ENCODE assay signal across 1 cellular context in the genomic region with DNA sequence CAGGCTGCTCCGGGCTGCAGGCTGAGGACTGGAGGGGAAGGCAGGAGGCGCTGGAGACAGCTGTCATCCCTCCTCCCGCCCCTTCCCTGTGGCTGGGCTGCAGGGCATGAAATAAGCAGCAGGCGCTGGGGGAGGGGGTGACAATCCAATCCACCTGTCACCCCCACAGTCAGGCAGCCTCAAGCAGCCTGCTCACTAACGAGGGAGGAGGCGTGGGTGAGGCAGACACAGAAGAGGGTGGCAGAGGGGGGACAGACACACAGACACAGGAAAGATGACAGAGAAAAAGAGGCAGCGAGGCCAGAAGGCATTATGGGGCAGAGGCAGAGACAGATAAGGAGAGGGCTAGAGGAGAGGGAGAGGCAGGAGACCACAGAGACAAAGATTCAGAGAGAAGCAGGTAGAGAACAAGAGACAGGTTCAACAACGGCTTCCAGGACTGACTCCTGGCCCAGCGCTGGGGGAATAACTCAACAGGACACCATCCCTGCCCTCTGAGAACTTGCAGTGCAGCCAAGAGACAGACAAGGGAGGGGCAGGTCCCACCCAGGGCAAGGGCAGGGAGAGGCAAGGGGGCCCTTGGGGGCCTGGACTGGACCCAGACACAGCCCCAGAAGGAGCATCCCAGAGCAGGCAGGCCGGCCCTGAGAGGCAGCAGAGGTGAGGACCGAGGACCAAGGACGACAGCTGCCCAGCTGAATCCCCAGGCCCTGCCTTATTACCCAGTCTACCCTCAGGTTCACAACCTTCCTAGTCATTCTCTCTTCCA.
A peak's percentile ranks its signal among the peaks of the same experiment; 100 is the strongest.
TF ChIP-seq lines count a peak whose summit lies in the region.

No MANE protein-coding gene starts in this region.

TF ChIP-seq in K562, 482 proteins besides CTCF, POLR2A, EP300 and RAD21 (continued from another document and continues in another):
- TF ChIP-seq ZNF197 (CRISPR knock-in tag; IDR thresholded peaks at IDR 0.05; ENCODE audit: low read depth) (no peak), RUNX1 (IDR thresholded peaks at IDR 0.05; ENCODE audit: low read depth) (no peak), KDM1A (IDR thresholded peaks at IDR 0.05) (peak; percentile 40 to 63; a peak in 1 of 4 replicates), MCM2 (IDR thresholded peaks at IDR 0.05; ENCODE audit: low read depth) (no peak), ZNF561 (CRISPR knock-in tag; conservative IDR thresholded peaks at IDR 0.05) (no peak), KDM5B (IDR thresholded peaks at IDR 0.05; ENCODE audit: insufficient replicate concordance, low read depth, low read length) (peak; percentile 11), SMAD3 (CRISPR knock-in tag; conservative IDR thresholded peaks at IDR 0.05) (no peak), EGR1 (conservative IDR thresholded peaks at IDR 0.05) (peak; percentile 81), MTF1 (CRISPR knock-in tag; IDR thresholded peaks at IDR 0.05; ENCODE audit: borderline replicate concordance) (no peak), NONO (IDR thresholded peaks at IDR 0.05; ENCODE audit: low read depth in 2 of 2, low read length in 1 of 2) (no peak), CEBPB (tag; IDR thresholded peaks at IDR 0.05) (no peak), ARID1B (IDR thresholded peaks at IDR 0.05) (peak; percentile 52), HNRNPH1 (optimal IDR thresholded peaks at IDR 0.05; ENCODE audit: low read depth, low read length) (no peak), ARNT (IDR thresholded peaks at IDR 0.05) (peak in 1 of 2 experiments; percentile 24; a peak in 1 of 4 replicates), POLR2AphosphoS5 (IDR thresholded peaks at IDR 0.05; ENCODE audit: control insufficient read depth, insufficient read depth, low read depth, low read length) (no peak), TGIF2 (CRISPR knock-in tag; IDR thresholded peaks at IDR 0.05) (no peak), CCAR2 (IDR thresholded peaks at IDR 0.05; ENCODE audit: low read depth, low read length) (no peak), SMAD2 (IDR thresholded peaks at IDR 0.05; ENCODE audit: low read depth, low read length) (no peak), FOXK1 (CRISPR knock-in tag; IDR thresholded peaks at IDR 0.05; ENCODE audit: borderline replicate concordance) (no peak), GATAD2A (IDR thresholded peaks at IDR 0.05) (no peak), MEF2A (IDR thresholded peaks at IDR 0.05; ENCODE audit: control insufficient read depth, low read depth, low read length) (no peak), HDAC1 (IDR thresholded peaks at IDR 0.05) (peak in 1 of 2 experiments; percentile 73; a peak in 2 of 4 replicates), ZNF263 (CRISPR knock-in tag; IDR thresholded peaks at IDR 0.05; ENCODE audit: borderline replicate concordance) (peak; percentile 66; the same call in 1 of the 2 replicates), TBP (optimal IDR thresholded peaks at IDR 0.05; ENCODE audit: low read depth, low read length) (peak; percentile 16), SMARCA5 (IDR thresholded peaks at IDR 0.05) (0 out of 2 replicates have a peak, but pooled peaks have one; percentile 35), CBFA2T3 (IDR thresholded peaks at IDR 0.05) (peak; percentile 51), ZNF589 (CRISPR knock-in tag; IDR thresholded peaks at IDR 0.05; ENCODE audit: low read depth) (no peak), PCBP2 (IDR thresholded peaks at IDR 0.05; ENCODE audit: low read depth, low read length, poor library complexity, severe bottlenecking) (no peak), TAF1 (IDR thresholded peaks at IDR 0.05; ENCODE audit: control insufficient read depth, extremely low read depth, insufficient read depth, low read length, severe bottlenecking) (no peak), DPF2 (IDR thresholded peaks at IDR 0.05) (peak; percentile 67; the same call in 1 of the 2 replicates), NELFE (IDR thresholded peaks at IDR 0.05; ENCODE audit: insufficient read depth, insufficient read length) (no peak), CTBP1 (IDR thresholded peaks at IDR 0.05; ENCODE audit: borderline replicate concordance) (peak; percentile 26; the same call in 1 of the 2 replicates), YBX1 (IDR thresholded peaks at IDR 0.05) (no peak), MECOM (CRISPR knock-in tag; IDR thresholded peaks at IDR 0.05) (no peak), NR2F6 (CRISPR knock-in tag; IDR thresholded peaks at IDR 0.05) (no peak), LARP7 (IDR thresholded peaks at IDR 0.05) (0 out of 2 replicates have a peak, but pooled peaks have one; percentile 43), BRD9 (IDR thresholded peaks at IDR 0.05; ENCODE audit: low read depth, partially characterized antibody) (no peak), ZNF347 (CRISPR knock-in tag; IDR thresholded peaks at IDR 0.05; ENCODE audit: low read depth) (no peak), DACH1 (IDR thresholded peaks at IDR 0.05; ENCODE audit: partially characterized antibody) (no peak), SMAD4 (CRISPR knock-in tag; conservative IDR thresholded peaks at IDR 0.05) (no peak), ZNF212 (CRISPR knock-in tag; IDR thresholded peaks at IDR 0.05) (no peak), PCBP1 (IDR thresholded peaks at IDR 0.05; ENCODE audit: low read depth, low read length, poor library complexity, severe bottlenecking) (no peak), OTX1 (CRISPR knock-in tag; IDR thresholded peaks at IDR 0.05) (0 out of 2 replicates have a peak, but pooled peaks have one; percentile 46), RBM22 (IDR thresholded peaks at IDR 0.05; ENCODE audit: low read depth, low read length, poor library complexity, severe bottlenecking) (no peak), ZNF175 (CRISPR knock-in tag; IDR thresholded peaks at IDR 0.05; ENCODE audit: low read depth) (no peak), CHD4 (IDR thresholded peaks at IDR 0.05; ENCODE audit: insufficient read depth, insufficient replicate concordance, low read depth, low read length, poor library complexity, severe bottlenecking) (no peak), ILK (tag; IDR thresholded peaks at IDR 0.05; ENCODE audit: borderline replicate concordance, low read depth) (no peak), CREM (IDR thresholded peaks at IDR 0.05; ENCODE audit: low read depth) (no peak), IRF2 (CRISPR knock-in tag; IDR thresholded peaks at IDR 0.05) (no peak)
- TF ChIP-seq, protein P1, sequence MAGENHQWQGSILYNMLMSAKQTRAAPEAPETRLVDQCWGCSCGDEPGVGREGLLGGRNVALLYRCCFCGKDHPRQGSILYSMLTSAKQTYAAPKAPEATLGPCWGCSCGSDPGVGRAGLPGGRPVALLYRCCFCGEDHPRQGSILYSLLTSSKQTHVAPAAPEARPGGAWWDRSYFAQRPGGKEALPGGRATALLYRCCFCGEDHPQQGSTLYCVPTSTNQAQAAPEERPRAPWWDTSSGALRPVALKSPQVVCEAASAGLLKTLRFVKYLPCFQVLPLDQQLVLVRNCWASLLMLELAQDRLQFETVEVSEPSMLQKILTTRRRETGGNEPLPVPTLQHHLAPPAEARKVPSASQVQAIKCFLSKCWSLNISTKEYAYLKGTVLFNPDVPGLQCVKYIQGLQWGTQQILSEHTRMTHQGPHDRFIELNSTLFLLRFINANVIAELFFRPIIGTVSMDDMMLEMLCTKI (IDR thresholded peaks at IDR 0.05; ENCODE audit: partially characterized antibody): no peak
- TF ChIP-seq, protein P2, sequence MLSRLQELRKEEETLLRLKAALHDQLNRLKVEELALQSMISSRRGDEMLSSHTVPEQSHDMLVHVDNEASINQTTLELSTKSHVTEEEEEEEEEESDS (CRISPR knock-in tag; IDR thresholded peaks at IDR 0.05): no peak
- TF ChIP-seq, protein P3, sequence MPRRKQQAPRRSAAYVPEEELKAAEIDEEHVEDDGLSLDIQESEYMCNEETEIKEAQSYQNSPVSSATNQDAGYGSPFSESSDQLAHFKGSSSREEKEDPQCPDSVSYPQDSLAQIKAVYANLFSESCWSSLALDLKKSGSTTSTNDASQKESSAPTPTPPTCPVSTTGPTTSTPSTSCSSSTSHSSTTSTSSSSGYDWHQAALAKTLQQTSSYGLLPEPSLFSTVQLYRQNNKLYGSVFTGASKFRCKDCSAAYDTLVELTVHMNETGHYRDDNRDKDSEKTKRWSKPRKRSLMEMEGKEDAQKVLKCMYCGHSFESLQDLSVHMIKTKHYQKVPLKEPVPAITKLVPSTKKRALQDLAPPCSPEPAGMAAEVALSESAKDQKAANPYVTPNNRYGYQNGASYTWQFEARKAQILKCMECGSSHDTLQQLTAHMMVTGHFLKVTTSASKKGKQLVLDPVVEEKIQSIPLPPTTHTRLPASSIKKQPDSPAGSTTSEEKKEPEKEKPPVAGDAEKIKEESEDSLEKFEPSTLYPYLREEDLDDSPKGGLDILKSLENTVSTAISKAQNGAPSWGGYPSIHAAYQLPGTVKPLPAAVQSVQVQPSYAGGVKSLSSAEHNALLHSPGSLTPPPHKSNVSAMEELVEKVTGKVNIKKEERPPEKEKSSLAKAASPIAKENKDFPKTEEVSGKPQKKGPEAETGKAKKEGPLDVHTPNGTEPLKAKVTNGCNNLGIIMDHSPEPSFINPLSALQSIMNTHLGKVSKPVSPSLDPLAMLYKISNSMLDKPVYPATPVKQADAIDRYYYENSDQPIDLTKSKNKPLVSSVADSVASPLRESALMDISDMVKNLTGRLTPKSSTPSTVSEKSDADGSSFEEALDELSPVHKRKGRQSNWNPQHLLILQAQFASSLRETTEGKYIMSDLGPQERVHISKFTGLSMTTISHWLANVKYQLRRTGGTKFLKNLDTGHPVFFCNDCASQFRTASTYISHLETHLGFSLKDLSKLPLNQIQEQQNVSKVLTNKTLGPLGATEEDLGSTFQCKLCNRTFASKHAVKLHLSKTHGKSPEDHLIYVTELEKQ (CRISPR knock-in tag; IDR thresholded peaks at IDR 0.05): no peak
- TF ChIP-seq, protein P4, sequence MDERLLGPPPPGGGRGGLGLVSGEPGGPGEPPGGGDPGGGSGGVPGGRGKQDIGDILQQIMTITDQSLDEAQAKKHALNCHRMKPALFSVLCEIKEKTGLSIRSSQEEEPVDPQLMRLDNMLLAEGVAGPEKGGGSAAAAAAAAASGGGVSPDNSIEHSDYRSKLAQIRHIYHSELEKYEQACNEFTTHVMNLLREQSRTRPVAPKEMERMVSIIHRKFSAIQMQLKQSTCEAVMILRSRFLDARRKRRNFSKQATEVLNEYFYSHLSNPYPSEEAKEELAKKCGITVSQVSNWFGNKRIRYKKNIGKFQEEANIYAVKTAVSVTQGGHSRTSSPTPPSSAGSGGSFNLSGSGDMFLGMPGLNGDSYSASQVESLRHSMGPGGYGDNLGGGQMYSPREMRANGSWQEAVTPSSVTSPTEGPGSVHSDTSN (CRISPR knock-in tag; IDR thresholded peaks at IDR 0.05; ENCODE audit: low read depth): no peak
- TF ChIP-seq, protein P4 (tag; conservative IDR thresholded peaks at IDR 0.05; ENCODE audit: low read depth): 0 out of 2 replicates have a peak, but pooled peaks have one; percentile 19
- TF ChIP-seq, protein P5, sequence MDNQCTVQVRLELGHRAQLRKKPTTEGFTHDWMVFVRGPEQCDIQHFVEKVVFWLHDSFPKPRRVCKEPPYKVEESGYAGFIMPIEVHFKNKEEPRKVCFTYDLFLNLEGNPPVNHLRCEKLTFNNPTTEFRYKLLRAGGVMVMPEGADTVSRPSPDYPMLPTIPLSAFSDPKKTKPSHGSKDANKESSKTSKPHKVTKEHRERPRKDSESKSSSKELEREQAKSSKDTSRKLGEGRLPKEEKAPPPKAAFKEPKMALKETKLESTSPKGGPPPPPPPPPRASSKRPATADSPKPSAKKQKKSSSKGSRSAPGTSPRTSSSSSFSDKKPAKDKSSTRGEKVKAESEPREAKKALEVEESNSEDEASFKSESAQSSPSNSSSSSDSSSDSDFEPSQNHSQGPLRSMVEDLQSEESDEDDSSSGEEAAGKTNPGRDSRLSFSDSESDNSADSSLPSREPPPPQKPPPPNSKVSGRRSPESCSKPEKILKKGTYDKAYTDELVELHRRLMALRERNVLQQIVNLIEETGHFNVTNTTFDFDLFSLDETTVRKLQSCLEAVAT (IDR thresholded peaks at IDR 0.05): peak in 1 of 2 experiments; percentile 84; a peak in 2 of 4 replicates
- TF ChIP-seq, protein P6, sequence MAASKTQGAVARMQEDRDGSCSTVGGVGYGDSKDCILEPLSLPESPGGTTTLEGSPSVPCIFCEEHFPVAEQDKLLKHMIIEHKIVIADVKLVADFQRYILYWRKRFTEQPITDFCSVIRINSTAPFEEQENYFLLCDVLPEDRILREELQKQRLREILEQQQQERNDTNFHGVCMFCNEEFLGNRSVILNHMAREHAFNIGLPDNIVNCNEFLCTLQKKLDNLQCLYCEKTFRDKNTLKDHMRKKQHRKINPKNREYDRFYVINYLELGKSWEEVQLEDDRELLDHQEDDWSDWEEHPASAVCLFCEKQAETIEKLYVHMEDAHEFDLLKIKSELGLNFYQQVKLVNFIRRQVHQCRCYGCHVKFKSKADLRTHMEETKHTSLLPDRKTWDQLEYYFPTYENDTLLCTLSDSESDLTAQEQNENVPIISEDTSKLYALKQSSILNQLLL (CRISPR knock-in tag; IDR thresholded peaks at IDR 0.05; ENCODE audit: borderline replicate concordance): no peak
- TF ChIP-seq, protein P7, sequence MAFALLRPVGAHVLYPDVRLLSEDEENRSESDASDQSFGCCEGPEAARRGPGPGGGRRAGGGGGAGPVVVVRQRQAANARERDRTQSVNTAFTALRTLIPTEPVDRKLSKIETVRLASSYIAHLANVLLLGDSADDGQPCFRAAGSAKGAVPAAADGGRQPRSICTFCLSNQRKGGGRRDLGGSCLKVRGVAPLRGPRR (CRISPR knock-in tag; IDR thresholded peaks at IDR 0.05): no peak
- TF ChIP-seq, protein P8, sequence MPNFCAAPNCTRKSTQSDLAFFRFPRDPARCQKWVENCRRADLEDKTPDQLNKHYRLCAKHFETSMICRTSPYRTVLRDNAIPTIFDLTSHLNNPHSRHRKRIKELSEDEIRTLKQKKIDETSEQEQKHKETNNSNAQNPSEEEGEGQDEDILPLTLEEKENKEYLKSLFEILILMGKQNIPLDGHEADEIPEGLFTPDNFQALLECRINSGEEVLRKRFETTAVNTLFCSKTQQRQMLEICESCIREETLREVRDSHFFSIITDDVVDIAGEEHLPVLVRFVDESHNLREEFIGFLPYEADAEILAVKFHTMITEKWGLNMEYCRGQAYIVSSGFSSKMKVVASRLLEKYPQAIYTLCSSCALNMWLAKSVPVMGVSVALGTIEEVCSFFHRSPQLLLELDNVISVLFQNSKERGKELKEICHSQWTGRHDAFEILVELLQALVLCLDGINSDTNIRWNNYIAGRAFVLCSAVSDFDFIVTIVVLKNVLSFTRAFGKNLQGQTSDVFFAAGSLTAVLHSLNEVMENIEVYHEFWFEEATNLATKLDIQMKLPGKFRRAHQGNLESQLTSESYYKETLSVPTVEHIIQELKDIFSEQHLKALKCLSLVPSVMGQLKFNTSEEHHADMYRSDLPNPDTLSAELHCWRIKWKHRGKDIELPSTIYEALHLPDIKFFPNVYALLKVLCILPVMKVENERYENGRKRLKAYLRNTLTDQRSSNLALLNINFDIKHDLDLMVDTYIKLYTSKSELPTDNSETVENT (CRISPR knock-in tag; IDR thresholded peaks at IDR 0.05): no peak
- TF ChIP-seq, protein P9, sequence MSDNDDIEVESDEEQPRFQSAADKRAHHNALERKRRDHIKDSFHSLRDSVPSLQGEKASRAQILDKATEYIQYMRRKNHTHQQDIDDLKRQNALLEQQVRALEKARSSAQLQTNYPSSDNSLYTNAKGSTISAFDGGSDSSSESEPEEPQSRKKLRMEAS (CRISPR knock-in tag; IDR thresholded peaks at IDR 0.05): 0 out of 2 replicates have a peak, but pooled peaks have one; percentile 2
